ENCODE assay signal across 18 cellular contexts in the genomic region with DNA sequence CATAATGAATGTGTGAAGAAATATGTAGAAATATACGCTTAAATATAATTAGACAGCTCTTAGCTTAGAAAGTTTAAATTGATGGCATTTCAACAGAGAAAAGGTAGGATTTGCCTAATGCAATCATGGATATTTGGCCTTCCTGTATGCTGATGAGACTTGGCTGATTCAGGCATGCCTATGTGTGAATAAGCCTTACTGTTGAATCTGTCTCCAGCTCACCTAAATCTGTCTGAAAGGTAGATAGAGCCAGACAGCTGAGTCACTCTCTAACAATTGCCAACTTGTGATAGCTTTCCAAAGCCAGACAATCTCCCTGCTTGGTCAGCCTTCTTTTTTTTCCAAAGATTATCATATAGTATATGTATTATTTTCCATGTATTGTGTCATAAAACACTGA.
DNase-seq lines count a peak whose midpoint lies in the region; ATAC-seq and TF ChIP-seq lines count a peak whose summit lies in the region.
"Had no signal": no experiment of that assay in that cellular context is flagged by ENCODE, and none has a peak within 500 bp of the region (broad histone marks: within the 10 kb centered on the region; RNA-seq: fewer than 3 reads in every experiment).

No MANE protein-coding gene starts in this region.

- no peak for ATAC-seq in HG02970 (IDR thresholded peaks at IDR 0.05; ENCODE audit: low FRiP score, unreplicated experiment)

- H3K27me3 ChIP-seq in BE2C, result no peaks in the 10 kb centered on the region
- H3K27me3 ChIP-seq: esophagus muscularis mucosa, tibial nerve had no signal

- H3K4me1 ChIP-seq in BE2C, result no peaks in the 10 kb centered on the region
- H3K4me1 ChIP-seq: parathyroid adenoma had no signal

- TF ChIP-seq CTCF in BE2C (IDR thresholded peaks at IDR 0.05; ENCODE audit: low read depth, low read length), result no peak

- DNase-seq in COLO829 (ENCODE audit: low spot score), result peak; percentile 10
- DNase-seq in NCI-H226, result peak; percentile 88
- peak; percentile 73 to 95 for DNase-seq in dermis microvascular lymphatic vessel endothelial cell (ENCODE audit: low read depth in 2 of 2)
- peak; percentile 71 to 82 for DNase-seq in lung microvascular endothelial cell (ENCODE audit: low read depth in 2 of 2)
- no peak for DNase-seq in activated CD4-positive, alpha-beta T cell treated with anti-CD3 and anti-CD28 coated beads for 4 hours
- DNase-seq in NCI-H1930 (lab: John Stamatoyannopoulos, UW), result no peak
- no peak for DNase-seq in BE2C
- DNase-seq: activated CD8-positive, alpha-beta memory T cell treated with anti-CD3 and anti-CD28 coated beads for 24 hours; activated naive CD4-positive, alpha-beta T cell treated with anti-CD3 and anti-CD28 coated beads for 36 hours; DND-41; Kasumi-1; NCI-H187; NCI-H774; SHP77 treated with DMSO at 0.1 percent for 48 hours had no signal

- H3K36me3 ChIP-seq in BE2C, result no peaks in the 10 kb centered on the region
- H3K36me3 ChIP-seq: esophagus muscularis mucosa, tibial nerve had no signal

- no peak overlapping the region for H3K4me3 ChIP-seq in BE2C (ENCODE audit: low read depth, low read length)
- H3K4me3 ChIP-seq: esophagus muscularis mucosa, tibial nerve had no signal

- no peaks in the 10 kb centered on the region for H3K9me3 ChIP-seq in BE2C
- H3K9me3 ChIP-seq: esophagus muscularis mucosa, tibial nerve had no signal

Comparison
In these comparisons a context has a peak if more than half of its experiments do, and no peak if none do; other contexts are left out.
1. DNase-seq: peak in COLO829 (single experiment), NCI-H226 (single experiment), dermis microvascular lymphatic vessel endothelial cell (2 of 2) and lung microvascular endothelial cell (2 of 2); none in activated CD4-positive, alpha-beta T cell treated with anti-CD3 and anti-CD28 coated beads for 4 hours (0 of 2), NCI-H1930 (0 of 2) and BE2C (single experiment).